9 cellular contexts compared by ENCODE assay signal in the genomic region with DNA sequence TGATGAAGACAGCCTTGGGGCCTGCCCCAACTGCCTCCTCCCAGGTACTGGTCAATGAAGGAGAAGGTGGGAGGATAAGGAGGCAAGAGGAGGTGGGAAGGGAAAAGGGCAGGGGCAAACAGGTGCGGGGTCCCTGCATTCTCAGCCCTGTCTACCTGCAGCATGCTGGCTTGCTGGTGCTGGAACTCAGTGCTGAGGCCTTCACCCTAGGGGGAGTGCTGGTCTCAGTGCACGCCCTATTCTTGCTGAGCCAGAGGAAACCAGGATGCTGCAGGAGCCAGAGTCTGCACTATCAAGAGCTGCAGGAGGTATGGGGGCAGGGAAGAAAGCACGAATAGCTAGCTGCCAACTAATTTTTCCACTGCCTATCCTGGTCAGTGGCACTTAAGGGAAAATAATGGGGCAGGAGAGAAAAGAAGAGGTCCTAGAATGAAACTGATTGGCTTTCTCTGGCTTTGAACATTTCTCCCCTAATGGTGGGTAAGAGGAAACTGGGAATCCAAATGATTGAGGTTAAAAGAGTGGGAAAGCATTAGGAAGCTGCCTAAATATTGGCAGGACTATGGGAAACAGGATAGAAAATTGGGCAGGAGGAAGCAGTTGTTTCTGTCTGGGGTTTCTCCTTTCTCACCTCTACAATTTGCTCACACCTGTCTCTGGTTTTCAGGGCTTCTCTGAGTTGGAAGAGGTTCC. TPM values are rescaled to one million over a fixed set of nuclear protein-coding genes. Genes with fewer than 3 reads are reported as not detected.
DNase-seq lines count a peak whose midpoint lies in the region; ATAC-seq lines count a peak whose summit lies in the region.
"Had no signal": no experiment of that assay in that cellular context is flagged by ENCODE, and none has a peak within 500 bp of the region (broad histone marks: within the 10 kb centered on the region; RNA-seq: fewer than 3 reads in every experiment).

No MANE protein-coding gene starts in this region.

- peak overlapping the region; percentile 82 for H3K27ac Mint-ChIP-seq in activated CD4-positive, alpha-beta T cell treated with anti-CD3 and anti-CD28 coated beads, Interleukin-2, amount 10 ng/mL, durations not matched to agents 24 days and 14 days
- H3K27ac Mint-ChIP-seq in T-helper 17 cell: peak overlapping the region; percentile 97

- peak overlapping the region; percentile 50; the same call in 1 of the 2 replicates for H3K4me3 ChIP-seq in iPS DF 6.9 (ENCODE audit: low read length)
- peak overlapping the region in 3 of 5 donors; percentile 49 to 90 (median 87) for H3K4me3 ChIP-seq in subcutaneous abdominal adipose tissue (ENCODE audit: low read depth in 1 of 5, low read length in 5 of 5)

- H3K9me3 ChIP-seq in T-helper 17 cell (ENCODE audit: control insufficient read depth, low read length, poor library complexity, severe bottlenecking) (no peaks in the 10 kb centered on the region), iPS DF 6.9 (ENCODE audit: control insufficient read depth, insufficient read depth, low read length) (no peaks in the 10 kb centered on the region), subcutaneous abdominal adipose tissue (ENCODE audit: control insufficient read depth in 5 of 5, low read length in 5 of 5) (no peaks in the 10 kb centered on the region)

- no peaks in the 10 kb centered on the region for H3K36me3 Mint-ChIP-seq in activated CD4-positive, alpha-beta T cell treated with anti-CD3 and anti-CD28 coated beads, Interleukin-2, amount 10 ng/mL, durations not matched to agents 24 days and 14 days (ENCODE audit: low read depth)
- no peaks in the 10 kb centered on the region for H3K36me3 Mint-ChIP-seq in T-helper 17 cell (ENCODE audit: low read depth)

- H3K27me3 Mint-ChIP-seq in activated CD4-positive, alpha-beta T cell treated with anti-CD3 and anti-CD28 coated beads, Interleukin-2, amount 10 ng/mL, durations not matched to agents 24 days and 14 days: peaks cover 11% of the 10 kb centered on the region
- no peaks in the 10 kb centered on the region for H3K27me3 Mint-ChIP-seq in T-helper 17 cell

- H3K27ac ChIP-seq in iPS DF 6.9 (ENCODE audit: low read length): no peak overlapping the region
- no peak overlapping the region for H3K27ac ChIP-seq in subcutaneous abdominal adipose tissue (ENCODE audit: low read depth, low read length)

- H3K4me3 Mint-ChIP-seq in activated CD4-positive, alpha-beta T cell treated with anti-CD3 and anti-CD28 coated beads, Interleukin-2, amount 10 ng/mL, durations not matched to agents 24 days and 14 days: peak overlapping the region; percentile 93
- H3K4me3 Mint-ChIP-seq in T-helper 17 cell: peak overlapping the region; percentile 95

- H3K27me3 ChIP-seq in iPS DF 6.9 (ENCODE audit: control insufficient read depth, insufficient read depth, low read length): no peaks in the 10 kb centered on the region
- no peaks in the 10 kb centered on the region for H3K27me3 ChIP-seq in subcutaneous abdominal adipose tissue (ENCODE audit: control insufficient read depth in 5 of 5, insufficient read depth in 4 of 5, low read length in 5 of 5)

- no peak for ATAC-seq in T-helper 17 cell
- no peak for ATAC-seq in GM18511 (IDR thresholded peaks at IDR 0.05; ENCODE audit: unreplicated experiment)

- H3K36me3 ChIP-seq in iPS DF 6.9 (ENCODE audit: control insufficient read depth, insufficient read depth, low read length): no peaks in the 10 kb centered on the region
- no peaks in the 10 kb centered on the region for H3K36me3 ChIP-seq in subcutaneous abdominal adipose tissue (ENCODE audit: control insufficient read depth in 5 of 5, insufficient read depth in 5 of 5, low read length in 5 of 5)

- H3K4me1 Mint-ChIP-seq in activated CD4-positive, alpha-beta T cell treated with anti-CD3 and anti-CD28 coated beads, Interleukin-2, amount 10 ng/mL, durations not matched to agents 24 days and 14 days: peaks cover 36% of the 10 kb centered on the region
- peaks cover 27% of the 10 kb centered on the region for H3K4me1 Mint-ChIP-seq in T-helper 17 cell

- no peaks in the 10 kb centered on the region for H3K9me3 Mint-ChIP-seq in activated CD4-positive, alpha-beta T cell treated with anti-CD3 and anti-CD28 coated beads, Interleukin-2, amount 10 ng/mL, durations not matched to agents 24 days and 14 days

- H3K4me1 ChIP-seq in iPS DF 6.9 (ENCODE audit: control insufficient read depth, insufficient read depth, low read length) (peaks cover 16% of the 10 kb centered on the region), subcutaneous abdominal adipose tissue (ENCODE audit: control insufficient read depth in 5 of 5, insufficient read depth in 5 of 5, low read length in 5 of 5) (peaks cover 21 to 65% (median 58%) of the 10 kb centered on the region in 5 donors)

- DNase-seq in activated CD4-positive, alpha-beta T cell treated with anti-CD3 and anti-CD28 coated beads, Interleukin-2, amount 10 ng/mL, durations not matched to agents 24 days and 14 days: no peak
- DNase-seq in activated CD4-positive, alpha-beta T cell treated with anti-CD3 and anti-CD28 coated beads for 4 hours: no peak
- DNase-seq in T-helper 17 cell (no peak), iPS DF 6.9 (ENCODE audit: low read depth, low spot score) (no peak), occipital lobe (lab: John Stamatoyannopoulos, UW) (no peak), globus pallidus (ENCODE audit: low spot score) (no peak)

- no peak overlapping the region for H3K9ac ChIP-seq in subcutaneous abdominal adipose tissue (ENCODE audit: low read length in 5 of 5)

- intact Hi-C loops in activated CD4-positive, alpha-beta T cell treated with anti-CD3 and anti-CD28 coated beads, Interleukin-2, amount 10 ng/mL, durations not matched to agents 24 days and 14 days (cut with micrococcal nuclease): loop anchor here (1.0 to 10.0 kb wide), 7 partner anchors 112 to 760 kb away; a partner anchor contains a TSS

- WGBS in iPS DF 6.9 (ENCODE audit: insufficient coverage, insufficient read length): no CpG with 5 or more reads among the region's 3 CpGs

RNA-seq across cellular contexts. Expression of a gene that starts 1.8 kb away (rescaled TPM):
- total RNA-seq in activated CD4-positive, alpha-beta T cell treated with anti-CD3 and anti-CD28 coated beads, Interleukin-2, amount 10 ng/mL, durations not matched to agents 24 days and 14 days: not detected in 2 replicates
- total RNA-seq in T-helper 17 cell (1 to 10 TPM in 1 of 2 donors, not detected in 1; 1.3 TPM), occipital lobe (not detected)

RNA-seq across cellular contexts. Expression of a gene that starts 4.2 kb away (rescaled TPM):
- 6.5 and 8.3 TPM in 2 replicates for total RNA-seq in activated CD4-positive, alpha-beta T cell treated with anti-CD3 and anti-CD28 coated beads, Interleukin-2, amount 10 ng/mL, durations not matched to agents 24 days and 14 days
- total RNA-seq in T-helper 17 cell (10 to 100 TPM; 13.8 to 20.6 TPM), occipital lobe (9.7 TPM)

RNA-seq across cellular contexts. Expression of a gene that starts 32.5 kb away (rescaled TPM):
- total RNA-seq in activated CD4-positive, alpha-beta T cell treated with anti-CD3 and anti-CD28 coated beads, Interleukin-2, amount 10 ng/mL, durations not matched to agents 24 days and 14 days: not detected in 2 replicates
- total RNA-seq in T-helper 17 cell (10 to 100 TPM; 12.0 to 17.3 TPM), occipital lobe (15.9 TPM)

RNA-seq across cellular contexts. Expression of a gene that starts 45.0 kb away (rescaled TPM):
- total RNA-seq in activated CD4-positive, alpha-beta T cell treated with anti-CD3 and anti-CD28 coated beads, Interleukin-2, amount 10 ng/mL, durations not matched to agents 24 days and 14 days: not detected in 2 replicates
- not detected for total RNA-seq in T-helper 17 cell
- not detected for total RNA-seq in occipital lobe
- total RNA-seq: kidney had no signal

RNA-seq across cellular contexts. Expression of a gene that starts 53.2 kb away (rescaled TPM):
- not detected in 2 replicates for total RNA-seq in activated CD4-positive, alpha-beta T cell treated with anti-CD3 and anti-CD28 coated beads, Interleukin-2, amount 10 ng/mL, durations not matched to agents 24 days and 14 days
- total RNA-seq in T-helper 17 cell: not detected
- total RNA-seq in occipital lobe: not detected
- total RNA-seq: kidney had no signal

Comparison
In these comparisons a context has a peak if more than half of its experiments do, and no peak if none do; other contexts are left out.
1. RNA of a gene that starts 32.5 kb away (total RNA-seq): 12.0 to 17.3 TPM in T-helper 17 cell and 15.9 TPM in occipital lobe (single experiment); not detected in activated CD4-positive, alpha-beta T cell treated with anti-CD3 and anti-CD28 coated beads, Interleukin-2, amount 10 ng/mL, durations not matched to agents 24 days and 14 days; every median in the first group is over 10 times any median in the second.